Comparison of ENCODE assay signal across 8 cellular contexts in the genomic region with DNA sequence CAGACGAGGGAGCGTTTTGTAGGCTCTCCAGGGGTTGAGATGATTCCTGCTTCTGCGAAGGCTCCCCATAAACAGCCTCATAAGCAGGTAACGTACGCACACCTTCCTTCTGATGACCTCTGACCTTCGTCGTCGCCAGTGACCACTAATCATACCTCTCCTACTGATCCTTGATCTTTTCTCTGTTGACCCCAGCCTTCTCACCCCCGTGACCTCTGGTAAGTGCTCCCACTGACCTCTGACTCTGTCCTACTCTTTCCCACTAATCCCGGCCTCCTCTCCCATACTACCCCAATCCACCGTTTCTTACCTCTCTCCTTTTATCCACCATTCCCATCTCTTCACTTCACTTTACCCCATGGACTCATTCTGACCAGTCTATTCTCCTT. TPM values are rescaled to one million over a fixed set of nuclear protein-coding genes. Genes with fewer than 3 reads are reported as not detected.
DNase-seq lines count a peak whose midpoint lies in the region; ATAC-seq and TF ChIP-seq lines count a peak whose summit lies in the region.

No MANE protein-coding gene starts in this region.

- no peak for TF ChIP-seq CTCF in CD14-positive monocyte (IDR thresholded peaks at IDR 0.05)
- TF ChIP-seq CTCF in LNCaP clone FGC (IDR thresholded peaks at IDR 0.05; ENCODE audit: control insufficient read depth, extremely low read depth, insufficient read depth), result no peak
- no peak for TF ChIP-seq CTCF in neural progenitor cell (IDR thresholded peaks at IDR 0.05)

- no peak overlapping the region for H3K9ac ChIP-seq in neural progenitor cell

- H3K27ac Mint-ChIP-seq in CD14-positive monocyte (peak overlapping the region in 4 of 7 donors; percentile 64 to 83 (median 78)), neural progenitor cell (peak overlapping the region; percentile 69)
- H3K27ac Mint-ChIP-seq in dendritic cell treated with granulocyte-macrophage colony-stimulating factor and Interleukin-4, amounts not matched to agents 40 ng/mL and 50 ng/mL, for 4 days, result no peak overlapping the region

- H3K36me3 Mint-ChIP-seq in CD14-positive monocyte (no peaks in the 10 kb centered on the region), neural progenitor cell (no peaks in the 10 kb centered on the region)
- peaks cover 7% of the 10 kb centered on the region for H3K36me3 Mint-ChIP-seq in dendritic cell treated with granulocyte-macrophage colony-stimulating factor and Interleukin-4, amounts not matched to agents 40 ng/mL and 50 ng/mL, for 4 days (ENCODE audit: low read depth)

- H3K27me3 Mint-ChIP-seq in CD14-positive monocyte (ENCODE audit: low read depth in 3 of 3) (peaks cover 23 to 32% (median 27%) of the 10 kb centered on the region in 3 donors), neural progenitor cell (ENCODE audit: insufficient read depth, low read depth) (no peaks in the 10 kb centered on the region)
- H3K27me3 Mint-ChIP-seq in dendritic cell treated with granulocyte-macrophage colony-stimulating factor and Interleukin-4, amounts not matched to agents 40 ng/mL and 50 ng/mL, for 4 days, result peaks cover 35% of the 10 kb centered on the region

- H3F3A ChIP-seq in neural progenitor cell (ENCODE audit: low read depth), result peaks cover 21% of the 10 kb centered on the region

- peaks cover 13% of the 10 kb centered on the region for H3K4me1 ChIP-seq in neural progenitor cell

- peaks cover 0 to 4% (median 2%) of the 10 kb centered on the region in 7 donors for H3K9me3 Mint-ChIP-seq in CD14-positive monocyte
- no peaks in the 10 kb centered on the region for H3K9me3 Mint-ChIP-seq in dendritic cell treated with granulocyte-macrophage colony-stimulating factor and Interleukin-4, amounts not matched to agents 40 ng/mL and 50 ng/mL, for 4 days
- H3K9me3 Mint-ChIP-seq in neural progenitor cell, result no peaks in the 10 kb centered on the region

- H3K9me3 ChIP-seq in neural progenitor cell (ENCODE audit: low read depth), result no peaks in the 10 kb centered on the region

- DNase-seq in CD14-positive monocyte (ENCODE audit: low spot score) (no peak), LNCaP clone FGC (ENCODE audit: low read depth) (no peak), neural progenitor cell (ENCODE audit: low spot score) (peak; percentile 46), SK-N-DZ (ENCODE audit: low spot score) (no peak), NCI-H1417 treated with DMSO at 0.1 percent for 48 hours (lab: John Stamatoyannopoulos, UW) (no peak)
- no peak for DNase-seq in stimulated activated naive CD4-positive, alpha-beta T cell treated with Interleukin-2 at 50 U/mL for 16 hours (lab: John Stamatoyannopoulos, UW)

- peaks cover 35% of the 10 kb centered on the region for H3K27me3 ChIP-seq in neural progenitor cell

- peaks cover 10% of the 10 kb centered on the region for H4K20me1 ChIP-seq in neural progenitor cell (ENCODE audit: low read depth)

- H2AFZ ChIP-seq in neural progenitor cell (replicated peaks), result no peak overlapping the region

- no peaks in the 10 kb centered on the region for H3K79me2 ChIP-seq in neural progenitor cell (ENCODE audit: low read depth)

- H3K4me1 Mint-ChIP-seq in CD14-positive monocyte (peaks cover 34% of the 10 kb centered on the region), neural progenitor cell (peaks cover 53% of the 10 kb centered on the region)
- peaks cover 51% of the 10 kb centered on the region for H3K4me1 Mint-ChIP-seq in dendritic cell treated with granulocyte-macrophage colony-stimulating factor and Interleukin-4, amounts not matched to agents 40 ng/mL and 50 ng/mL, for 4 days (ENCODE audit: low read depth)

- no peak for ATAC-seq in GM21723 (IDR thresholded peaks at IDR 0.05; ENCODE audit: unreplicated experiment)

- peak overlapping the region; percentile 43 for H3K4me3 ChIP-seq in LNCaP clone FGC (ENCODE audit: low read depth, low read length)
- peak overlapping the region; percentile 39 for H3K4me3 ChIP-seq in neural progenitor cell

- no peaks in the 10 kb centered on the region for H3K36me3 ChIP-seq in neural progenitor cell

- intact Hi-C loops in CD14-positive monocyte (cut with micrococcal nuclease), result loop anchor here (5.0 to 10.0 kb wide), 5 partner anchors 63 to 156 kb away; partner anchors contain the start of genes RPP25L (in 2 of the 2), ENHO (in 1 of the 2) and MYORG (in 1 of the 2)
- intact Hi-C loops in dendritic cell treated with granulocyte-macrophage colony-stimulating factor and Interleukin-4, amounts not matched to agents 40 ng/mL and 50 ng/mL, for 4 days (cut with micrococcal nuclease), result loop anchor here (1.0 kb wide), 2 partner anchors 60 to 153 kb away; partner anchors contain the start of gene RPP25L

- H3K4me3 Mint-ChIP-seq in CD14-positive monocyte (peak overlapping the region; percentile 83 to 92), neural progenitor cell (peak overlapping the region; percentile 80)
- H3K4me3 Mint-ChIP-seq in dendritic cell treated with granulocyte-macrophage colony-stimulating factor and Interleukin-4, amounts not matched to agents 40 ng/mL and 50 ng/mL, for 4 days, result peak overlapping the region; percentile 82

- no peak overlapping the region for H3K27ac ChIP-seq in neural progenitor cell

- H3K4me2 ChIP-seq in neural progenitor cell, result peak overlapping the region; percentile 68

RNA-seq across cellular contexts. Expression of gene DNAI1, which starts 0.4 kb away (rescaled TPM):
- polyA plus RNA-seq in CD14-positive monocyte, result not detected
- 0.52 and 1.3 TPM in 2 replicates for total RNA-seq in neural progenitor cell (ENCODE audit: low replicate concordance)
- polyA plus RNA-seq in SK-N-DZ (2014; cell fraction: cytosol; rRNA removed), result 1.3 and 1.6 TPM in 2 replicates
- polyA plus RNA-seq in SK-N-DZ (2014; cell fraction: nucleus; rRNA removed), result 12.6 and 21.7 TPM in 2 replicates

RNA-seq across cellular contexts. Expression of gene FAM219A, which starts 0.6 kb away (rescaled TPM):
- 1 to 10 TPM in 1 of 2 donors, under 1 TPM in 1; 0.61 to 1.2 TPM for polyA plus RNA-seq in CD14-positive monocyte
- total RNA-seq in neural progenitor cell (ENCODE audit: low replicate concordance), result 4.2 and 6.5 TPM in 2 replicates
- polyA plus RNA-seq in SK-N-DZ (2014; cell fraction: cytosol; rRNA removed), result 29.1 and 34.2 TPM in 2 replicates
- polyA plus RNA-seq in SK-N-DZ (2014; cell fraction: nucleus; rRNA removed), result 27.9 and 30.5 TPM in 2 replicates
